In genomic region chr4:1191621-1192020, GRCh38 we compare ENCODE assay signal across 12 cellular contexts. TPM values are rescaled to one million over a fixed set of nuclear protein-coding genes. Genes with fewer than 3 reads are reported as not detected.
DNase-seq lines count a peak whose midpoint lies in the region; ATAC-seq, FAIRE-seq and TF ChIP-seq lines count a peak whose summit lies in the region.
"Had no signal": no experiment of that assay in that cellular context is flagged by ENCODE, and none has a peak within 500 bp of the region (broad histone marks: within the 10 kb centered on the region; RNA-seq: fewer than 3 reads in every experiment).

No MANE protein-coding gene starts in this region.

- H3K4me1 ChIP-seq in HCT116 (ENCODE audit: control insufficient read depth in 1 of 2, insufficient read depth in 2 of 2, low read length in 2 of 2) = peaks cover 13 to 17% of the 10 kb centered on the region in 2 experiments
- H3K4me1 ChIP-seq in HepG2 (ENCODE audit: insufficient read depth, low read length) = peaks cover 15% of the 10 kb centered on the region
- peaks cover 11 to 63% (median 33%) of the 10 kb centered on the region in 6 donors for H3K4me1 ChIP-seq in spleen

- H3K9me3 ChIP-seq in HCT116 (ENCODE audit: control insufficient read depth in 1 of 2, insufficient read depth in 1 of 2, low read depth in 1 of 2, low read length in 2 of 2) = no peaks in the 10 kb centered on the region
- H3K9me3 ChIP-seq in HepG2 (ENCODE audit: low read length) = no peaks in the 10 kb centered on the region
- no peaks in the 10 kb centered on the region for H3K9me3 ChIP-seq in spleen

- no peak overlapping the region for H2AFZ ChIP-seq in HCT116 (ENCODE audit: low read depth, low read length, poor library complexity, severe bottlenecking)
- H2AFZ ChIP-seq in HepG2 (ENCODE audit: low read length) = no peak overlapping the region

- no peaks in the 10 kb centered on the region for H4K20me1 ChIP-seq in HCT116 (ENCODE audit: insufficient read depth)
- H4K20me1 ChIP-seq in HepG2 (ENCODE audit: insufficient read depth, low read length) = no peaks in the 10 kb centered on the region

- peaks cover 28% of the 10 kb centered on the region for H3K4me1 Mint-ChIP-seq in brain

- RAD21 ChIA-PET in HCT116 (lab: Charles Lee; ENCODE audit: low non-redundant PET in 1 of 2, low total read pairs in 2 of 2, uncharacterized antibody in 2 of 2, unreplicated experiment in 2 of 2) = no interaction called here

- H3K9ac ChIP-seq in HCT116 (ENCODE audit: low read length) (no peak overlapping the region), HepG2 (ENCODE audit: insufficient read depth, low read depth, low read length) (no peak overlapping the region)

- TF ChIP-seq EP300 in HepG2 (IDR thresholded peaks at IDR 0.05; ENCODE audit: low read depth in 2 of 2, low read length in 2 of 2) = no peak
- no peak for TF ChIP-seq EP300 in HepG2 (CRISPR knock-in tag; IDR thresholded peaks at IDR 0.05; ENCODE audit: borderline replicate concordance)

- TF ChIP-seq CTCF in HCT116 (IDR thresholded peaks at IDR 0.05 in 2 of 3, conservative IDR thresholded peaks at IDR 0.05 in 1 of 3; ENCODE audit: borderline replicate concordance in 1 of 3, insufficient read depth in 1 of 3, low read depth in 2 of 3, low read length in 2 of 3) (no peak), brain (conservative IDR thresholded peaks at IDR 0.05) (no peak), HepG2 (CRISPR knock-in tag; IDR thresholded peaks at IDR 0.05) (no peak), spleen (IDR thresholded peaks at IDR 0.05 in 8 of 11, conservative IDR thresholded peaks at IDR 0.05 in 3 of 11) (no peak)

- in situ Hi-C loops in HepG2 (cut with HindIII; ENCODE audit: extremely low pct_ligation_motif_present, low pct_unique_long_range_greater_than_20kb) = no loop called here

- no TSS peak for BruUV-seq in HCT116 (replicated peaks; lab: Mats Ljungman, UMichigan)
- no TSS peak for BruUV-seq in HepG2 (replicated peaks; lab: Mats Ljungman, UMichigan)

- H3K36me3 ChIP-seq in HCT116 (ENCODE audit: control insufficient read depth in 1 of 2, insufficient read depth in 2 of 2, low read length in 2 of 2) (no peaks in the 10 kb centered on the region), HepG2 (replicated peaks in 1 of 2; ENCODE audit: control insufficient read depth in 1 of 2, insufficient read depth in 2 of 2, low read length in 2 of 2) (no peaks in the 10 kb centered on the region), spleen (peaks cover 0 to 14% (median 0%) of the 10 kb centered on the region in 6 donors)

- TF ChIP-seq POLR2A in HCT116 (IDR thresholded peaks at IDR 0.05; ENCODE audit: borderline replicate concordance, extremely low read depth, insufficient read depth, insufficient read length) (no peak), HepG2 (IDR thresholded peaks at IDR 0.05; ENCODE audit: insufficient read depth in 1 of 2, low read depth in 2 of 2, low read length in 2 of 2) (no peak), spleen (IDR thresholded peaks at IDR 0.05) (no peak)

- TF ChIP-seq RAD21 in HCT116 (IDR thresholded peaks at IDR 0.05; ENCODE audit: low read depth) (no peak), HepG2 (CRISPR knock-in tag; IDR thresholded peaks at IDR 0.05) (no peak)

- peaks cover 8% of the 10 kb centered on the region for H3K27me3 Mint-ChIP-seq in brain
- H3K27me3 Mint-ChIP-seq: activated CD8-positive, alpha-beta T cell treated with anti-CD3 and anti-CD28 coated beads for 36 hours; CD8-positive, alpha-beta memory T cell; IgD-negative memory B cell had no signal

- POLR2A ChIA-PET in HCT116 (lab: Charles Lee) (no interaction called here), HepG2 (lab: Yijun Ruan, JAX) (interaction anchor here (1.0 to 2.2 kb wide), 4 partner anchors 12 to 20 kb away, joined by 3 to 15 read pairs (median 11); partner anchors contain the start of gene SPON2)

- H3K9me2 ChIP-seq in HCT116 (ENCODE audit: insufficient read depth) = no peaks in the 10 kb centered on the region

- no peaks in the 10 kb centered on the region for H3K27me3 ChIP-seq in HCT116 (ENCODE audit: insufficient read depth, low read length)
- H3K27me3 ChIP-seq in HepG2 (ENCODE audit: control insufficient read depth in 1 of 2, insufficient read depth in 2 of 2, low read length in 2 of 2) = no peaks in the 10 kb centered on the region
- no peaks in the 10 kb centered on the region for H3K27me3 ChIP-seq in spleen (replicated peaks in 1 of 7)

- H3K79me2 ChIP-seq in HCT116 (ENCODE audit: insufficient read depth, low read length) (no peaks in the 10 kb centered on the region), HepG2 (ENCODE audit: insufficient read depth, low read length) (no peaks in the 10 kb centered on the region)

- intact Hi-C loops in HCT116 (cut with micrococcal nuclease) = no loop called here
- intact Hi-C loops in HepG2 (cut with micrococcal nuclease; ENCODE audit: unreplicated experiment) = no loop called here
- intact Hi-C loops in spleen (cut with DNase I; ENCODE audit: low total_unique reads) = no loop called here

- H3K4me2 ChIP-seq in HCT116 (ENCODE audit: low read length) (peak overlapping the region; percentile 65), HepG2 (ENCODE audit: low read depth, low read length) (0 out of 2 replicates have a peak overlapping the region, but pooled peaks have one; percentile 36)

- H3K27ac ChIP-seq in HCT116 (ENCODE audit: low read depth, low read length) (no peak overlapping the region; the same call in 1 of the 2 replicates), HepG2 (ENCODE audit: extremely low read length, insufficient read depth, low read length) (no peak overlapping the region), spleen (peak overlapping the region in 7 of 8 donors; percentile 23 to 77 (median 66))

- FAIRE-seq in HepG2 (lab: Jason Lieb, UNC) = no peak

- DNase-seq in HCT116 (ENCODE audit: low read depth, low spot score) (no peak), HepG2 (ENCODE audit: low spot score) (no peak), spleen (no peak), inferior parietal cortex (ENCODE audit: extremely low spot score) (no peak), cortex of kidney (lab: John Stamatoyannopoulos, UW) (no peak), SIG-M5 (lab: John Stamatoyannopoulos, UW) (no peak)
- DNase-seq: activated CD8-positive, alpha-beta T cell treated with anti-CD3 and anti-CD28 coated beads for 36 hours; CD8-positive, alpha-beta memory T cell; NCI-H2081 treated with DMSO at 0.1 percent for 48 hours had no signal

- peak overlapping the region in 3 of 5 experiments; percentile 95 to 98 (median 98) for H3K27ac Mint-ChIP-seq in brain
- H3K27ac Mint-ChIP-seq: activated CD8-positive, alpha-beta T cell treated with anti-CD3 and anti-CD28 coated beads for 36 hours; IgD-negative memory B cell had no signal

- WGBS in HepG2 (ENCODE audit: low lambda C conversion rate) = 67% methylated on average over 4 of the region's 5 CpGs
- WGBS in spleen, 5 donors = 69 to 86% (median 73%) methylated on average over 4 to 5 of the region's 5 CpGs

- CTCF ChIA-PET in HCT116 (lab: Charles Lee) (no interaction called here), HepG2 (lab: Yijun Ruan, JAX; ENCODE audit: low intra/inter-chr PET ratio, low total read pairs) (no interaction called here)

- no peak overlapping the region for H3K4me3 ChIP-seq in HCT116 (replicated peaks in 1 of 2; ENCODE audit: low read depth in 1 of 2, low read length in 2 of 2)
- H3K4me3 ChIP-seq in HepG2 (replicated peaks in 1 of 3; ENCODE audit: insufficient read depth in 1 of 3, low read depth in 2 of 3, low read length in 3 of 3) = no peak overlapping the region
- H3K4me3 ChIP-seq in spleen = no peak overlapping the region

- ATAC-seq in HCT116 (peak; percentile 15), HepG2 (peak; percentile 17), HG03108 (IDR thresholded peaks at IDR 0.05; ENCODE audit: unreplicated experiment) (no peak)
- ATAC-seq: activated CD8-positive, alpha-beta T cell treated with anti-CD3 and anti-CD28 coated beads for 36 hours had no signal

- no peak overlapping the region for H3K4me3 Mint-ChIP-seq in brain
- H3K4me3 Mint-ChIP-seq: activated CD8-positive, alpha-beta T cell treated with anti-CD3 and anti-CD28 coated beads for 36 hours; IgD-negative memory B cell had no signal

- H3K36me3 Mint-ChIP-seq in brain = no peaks in the 10 kb centered on the region
- H3K36me3 Mint-ChIP-seq: IgD-negative memory B cell had no signal

- peaks cover 0 to 6% (median 0%) of the 10 kb centered on the region in 5 experiments for H3K9me3 Mint-ChIP-seq in brain

RNA-seq across cellular contexts. Expression of gene SPON2, which starts 19.2 kb away (rescaled TPM):
- total RNA-seq in HCT116 (2021; ENCODE audit: unreplicated experiment) = 1.5 TPM
- polyA plus RNA-seq in HCT116 (2012) = 0.72 and 1.0 TPM in 2 replicates
- polyA plus RNA-seq in brain (ENCODE audit: insufficient read depth, low read depth, low replicate concordance) = 3.1 TPM
- 12.5 and 17.4 TPM in 2 replicates for total RNA-seq in HepG2 (2016; rRNA removed; fragmentation: Illumina TruSeq; extraction: Trizol)
- total RNA-seq in HepG2 (2016; cell fraction: cytosol; rRNA removed; fragmentation: Illumina TruSeq; extraction: Trizol; ENCODE audit: low read depth) = 4.7 and 5.3 TPM in 2 replicates
- 13.2 and 25.5 TPM in 2 replicates for total RNA-seq in HepG2 (2016; cell fraction: insoluble cytoplasmic fraction; rRNA removed; fragmentation: Illumina TruSeq; extraction: Trizol)
- total RNA-seq in HepG2 (2016; cell fraction: membrane; rRNA removed; fragmentation: Illumina TruSeq; extraction: Trizol) = 9.4 and 9.5 TPM in 2 replicates
- total RNA-seq in HepG2 (2016; cell fraction: nucleus; rRNA removed; fragmentation: Illumina TruSeq; extraction: Trizol) = 15.0 and 17.4 TPM in 2 replicates
- polyA plus RNA-seq in HepG2 (2011; rRNA removed) = 55.2 and 80.8 TPM in 2 replicates
- 34.7 and 69.3 TPM in 2 replicates for polyA plus RNA-seq in HepG2 (2011; cell fraction: cytosol; rRNA removed)
- 320 and 335 TPM in 2 replicates for polyA plus RNA-seq in HepG2 (2011; cell fraction: nucleus; rRNA removed)
- polyA plus RNA-seq in HepG2 (2012) = 21.8 and 46.8 TPM in 2 replicates
- polyA plus RNA-seq in HepG2 (2016; cell fraction: cytosol; fragmentation: Illumina TruSeq; extraction: Trizol; ENCODE audit: low read depth) = 3.7 and 4.9 TPM in 2 replicates
- polyA plus RNA-seq in HepG2 (2016; cell fraction: insoluble cytoplasmic fraction; fragmentation: Illumina TruSeq; extraction: Trizol; ENCODE audit: low read depth) = 12.3 and 15.6 TPM in 2 replicates
- 8.6 and 9.0 TPM in 2 replicates for polyA plus RNA-seq in HepG2 (2016; cell fraction: membrane; fragmentation: Illumina TruSeq; extraction: Trizol; ENCODE audit: low read depth)
- polyA plus RNA-seq in HepG2 (2016; cell fraction: nucleus; fragmentation: Illumina TruSeq; extraction: Trizol; ENCODE audit: insufficient read depth, low read depth) = 34.9 and 43.2 TPM in 2 replicates
- 0.65 and 46.4 TPM in 2 replicates for polyA minus RNA-seq in HepG2 (2011; rRNA and poly(A)+ RNA removed; ENCODE audit: low replicate concordance)
- 20.2 and 29.8 TPM in 2 replicates for polyA minus RNA-seq in HepG2 (2011; cell fraction: cytosol; rRNA and poly(A)+ RNA removed)
- 33.9 and 38.4 TPM in 2 replicates for polyA minus RNA-seq in HepG2 (2011; cell fraction: nucleus; rRNA and poly(A)+ RNA removed)
- total RNA-seq in spleen = 10 to 100 TPM; 15.5 to 51.3 (median 43.7) TPM
- 10 to 100 TPM in 2 of 3 donors, 1 to 10 TPM in 1; 8.3 to 29.8 (median 11.7) TPM for polyA plus RNA-seq in spleen

RNA-seq across cellular contexts. Expression of gene CTBP1, which starts 57.3 kb away (rescaled TPM):
- total RNA-seq in HCT116 (2021; ENCODE audit: unreplicated experiment) (175 TPM), HepG2 (2016; rRNA removed; fragmentation: Illumina TruSeq; extraction: Trizol) (106 and 112 TPM in 2 replicates), spleen (100 to 1,000 TPM; 162 to 226 (median 196) TPM)
- 225 and 299 TPM in 2 replicates for polyA plus RNA-seq in HCT116 (2012)
- polyA plus RNA-seq in brain (ENCODE audit: insufficient read depth, low read depth, low replicate concordance) (208 TPM), HepG2 (2011; rRNA removed) (78.5 and 123 TPM in 2 replicates), spleen (100 to 1,000 TPM; 101 to 176 (median 123) TPM)
- 119 TPM in 2 replicates for total RNA-seq in HepG2 (2016; cell fraction: cytosol; rRNA removed; fragmentation: Illumina TruSeq; extraction: Trizol; ENCODE audit: low read depth)
- total RNA-seq in HepG2 (2016; cell fraction: insoluble cytoplasmic fraction; rRNA removed; fragmentation: Illumina TruSeq; extraction: Trizol) = 83.8 and 121 TPM in 2 replicates
- total RNA-seq in HepG2 (2016; cell fraction: membrane; rRNA removed; fragmentation: Illumina TruSeq; extraction: Trizol) = 133 and 173 TPM in 2 replicates
- total RNA-seq in HepG2 (2016; cell fraction: nucleus; rRNA removed; fragmentation: Illumina TruSeq; extraction: Trizol) = 51.5 and 60.9 TPM in 2 replicates
- 87.2 and 182 TPM in 2 replicates for polyA plus RNA-seq in HepG2 (2011; cell fraction: cytosol; rRNA removed)
- polyA plus RNA-seq in HepG2 (2011; cell fraction: nucleus; rRNA removed) = 489 and 636 TPM in 2 replicates
- polyA plus RNA-seq in HepG2 (2012) = 69.0 and 92.6 TPM in 2 replicates
- polyA plus RNA-seq in HepG2 (2016; cell fraction: cytosol; fragmentation: Illumina TruSeq; extraction: Trizol; ENCODE audit: low read depth) = 49.5 and 64.7 TPM in 2 replicates
- polyA plus RNA-seq in HepG2 (2016; cell fraction: insoluble cytoplasmic fraction; fragmentation: Illumina TruSeq; extraction: Trizol; ENCODE audit: low read depth) = 101 and 112 TPM in 2 replicates
- 103 and 116 TPM in 2 replicates for polyA plus RNA-seq in HepG2 (2016; cell fraction: membrane; fragmentation: Illumina TruSeq; extraction: Trizol; ENCODE audit: low read depth)
- polyA plus RNA-seq in HepG2 (2016; cell fraction: nucleus; fragmentation: Illumina TruSeq; extraction: Trizol; ENCODE audit: insufficient read depth, low read depth) = 152 and 155 TPM in 2 replicates
- polyA minus RNA-seq in HepG2 (2011; rRNA and poly(A)+ RNA removed; ENCODE audit: low replicate concordance) = 136 and 350 TPM in 2 replicates
- 85.1 and 100 TPM in 2 replicates for polyA minus RNA-seq in HepG2 (2011; cell fraction: cytosol; rRNA and poly(A)+ RNA removed)
- polyA minus RNA-seq in HepG2 (2011; cell fraction: nucleus; rRNA and poly(A)+ RNA removed) = 47.7 and 48.4 TPM in 2 replicates

Comparison
In these comparisons a context has a peak if more than half of its experiments do, and no peak if none do; other contexts are left out.
1. H3K27ac ChIP-seq: peak in spleen (7 of 8); none in HCT116 (single experiment) and HepG2 (single experiment).
2. Of the 20 proteins assayed by ChIP-seq in both HepG2 and HCT116: peak only in HepG2: none; only in HCT116: ZFX; in both: none; in neither: 19.